ENCODE assay signal across 14 cellular contexts in genomic region chr5:34756781-34757624, GRCh38.
DNase-seq lines count a peak whose midpoint lies in the region; ATAC-seq, FAIRE-seq and TF ChIP-seq lines count a peak whose summit lies in the region.
"Had no signal": no experiment of that assay in that cellular context is flagged by ENCODE, and none has a peak within 500 bp of the region (broad histone marks: within the 10 kb centered on the region; RNA-seq: fewer than 3 reads in every experiment).

No MANE protein-coding gene starts in this region.

- H3K4me1 Mint-ChIP-seq in osteocyte (ENCODE audit: unreplicated experiment): peaks cover 33% of the 10 kb centered on the region
- no peaks in the 10 kb centered on the region for H3K4me1 Mint-ChIP-seq in stimulated activated effector memory CD8-positive, alpha-beta T cell treated with anti-CD3 and anti-CD28 coated beads, Interleukin-12 subunit alpha, Interleukin-12 subunit beta, amount 100 ng/mL, for 72 hours

- no peaks in the 10 kb centered on the region for H3K9me3 Mint-ChIP-seq in osteocyte (ENCODE audit: unreplicated experiment)
- H3K9me3 Mint-ChIP-seq in stimulated activated effector memory CD8-positive, alpha-beta T cell treated with anti-CD3 and anti-CD28 coated beads, Interleukin-12 subunit alpha, Interleukin-12 subunit beta, amount 100 ng/mL, for 72 hours: no peaks in the 10 kb centered on the region

- intact Hi-C loops in ascending aorta (cut with DNase I) (no loop called here), spleen (cut with DNase I; ENCODE audit: low total_unique reads) (no loop called here)

- DNase-seq in A549 (ENCODE audit: low read depth in 1 of 2, low spot score in 1 of 2): no peak
- no peak for DNase-seq in ascending aorta (ENCODE audit: low spot score in 2 of 2)
- peak; percentile 71 for DNase-seq in kidney glomerular epithelial cell (lab: John Stamatoyannopoulos, UW)
- no peak for DNase-seq in osteocyte (ENCODE audit: extremely low spot score, unreplicated experiment)
- no peak for DNase-seq in stimulated activated effector memory CD8-positive, alpha-beta T cell treated with anti-CD3 and anti-CD28 coated beads, Interleukin-12 subunit alpha, Interleukin-12 subunit beta, amount 100 ng/mL, for 72 hours (ENCODE audit: low spot score in 2 of 2)
- DNase-seq in spleen: no peak
- no peak for DNase-seq in foreskin keratinocyte
- DNase-seq in nucleus accumbens (lab: John Stamatoyannopoulos, UW): no peak
- DNase-seq: activated CD8-positive, alpha-beta T cell treated with anti-CD3 and anti-CD28 coated beads, Interleukin-2, amount 10 ng/mL, durations not matched to agents 7 days and 5 days; mammary epithelial cell; stomach had no signal

- H3K4me1 ChIP-seq in A549 (peaks cover 12% of the 10 kb centered on the region), ascending aorta (no peaks in the 10 kb centered on the region), spleen (peaks cover 0 to 14% (median 3%) of the 10 kb centered on the region in 6 donors), foreskin keratinocyte (no peaks in the 10 kb centered on the region)

- no peak for TF ChIP-seq RAD21 in A549 (conservative IDR thresholded peaks at IDR 0.05 in 1 of 2, IDR thresholded peaks at IDR 0.05 in 1 of 2)

- H3K36me3 ChIP-seq in ascending aorta (peaks cover 0 to 24% of the 10 kb centered on the region in 2 donors), spleen (peaks cover 0 to 42% (median 0%) of the 10 kb centered on the region in 6 donors)
- H3K36me3 ChIP-seq: SJSA1 had no signal

- WGBS in A549 (ENCODE audit: missing lambda C conversion rate): 86% methylated on average over 20 of the region's 20 CpGs
- WGBS in spleen, 5 donors: 77 to 88% (median 83%) methylated on average over 20 of the region's 20 CpGs

- no peak for TF ChIP-seq POLR2A in A549 (IDR thresholded peaks at IDR 0.05; ENCODE audit: low read length)
- TF ChIP-seq POLR2A in spleen (IDR thresholded peaks at IDR 0.05): no peak

- H3K4me3 Mint-ChIP-seq in osteocyte (ENCODE audit: unreplicated experiment): no peak overlapping the region
- H3K4me3 Mint-ChIP-seq in stimulated activated effector memory CD8-positive, alpha-beta T cell treated with anti-CD3 and anti-CD28 coated beads, Interleukin-12 subunit alpha, Interleukin-12 subunit beta, amount 100 ng/mL, for 72 hours: no peak overlapping the region
- H3K4me3 Mint-ChIP-seq: activated CD8-positive, alpha-beta T cell treated with anti-CD3 and anti-CD28 coated beads, Interleukin-2, amount 10 ng/mL, durations not matched to agents 7 days and 5 days had no signal

- no peak for TF ChIP-seq EP300 in A549 (IDR thresholded peaks at IDR 0.05)

- CTCF ChIA-PET in A549 (lab: Yijun Ruan, JAX): interaction anchor here (0.6 kb wide), 1 partner anchor 129 kb away, joined by 4 read pairs; no protein-coding TSS in a partner anchor

- POLR2A ChIA-PET in A549 (lab: Yijun Ruan, JAX): no interaction called here

- H3K4me3 ChIP-seq in A549 (no peak overlapping the region), ascending aorta (no peak overlapping the region), spleen (no peak overlapping the region)
- H3K4me3 ChIP-seq: SJSA1, stomach had no signal

- peak overlapping the region in 1 of 2 experiments; percentile 9; a peak in 1 of 6 replicates for H3K27ac ChIP-seq in A549
- H3K27ac ChIP-seq in ascending aorta: peak overlapping the region; percentile 41 to 54
- peak overlapping the region in 1 of 8 donors; percentile 4 for H3K27ac ChIP-seq in spleen
- no peak overlapping the region for H3K27ac ChIP-seq in foreskin keratinocyte
- H3K27ac ChIP-seq: SJSA1, stomach had no signal

- ATAC-seq in A549 (no peak), foreskin keratinocyte (no peak)
- ATAC-seq in stimulated activated effector memory CD8-positive, alpha-beta T cell treated with anti-CD3 and anti-CD28 coated beads, Interleukin-12 subunit alpha, Interleukin-12 subunit beta, amount 100 ng/mL, for 72 hours: no peak
- ATAC-seq: activated CD8-positive, alpha-beta T cell treated with anti-CD3 and anti-CD28 coated beads, Interleukin-2, amount 10 ng/mL, durations not matched to agents 7 days and 5 days had no signal

- TF ChIP-seq CTCF in A549 (IDR thresholded peaks at IDR 0.05) (no peak), ascending aorta (IDR thresholded peaks at IDR 0.05) (no peak), osteocyte (IDR thresholded peaks at IDR 0.05) (no peak), spleen (IDR thresholded peaks at IDR 0.05 in 8 of 11, conservative IDR thresholded peaks at IDR 0.05 in 3 of 11) (no peak), foreskin keratinocyte (conservative IDR thresholded peaks at IDR 0.05) (no peak)

- H3K9me3 ChIP-seq in A549 (no peaks in the 10 kb centered on the region), ascending aorta (no peaks in the 10 kb centered on the region), spleen (no peaks in the 10 kb centered on the region)
- H3K9me3 ChIP-seq: SJSA1, stomach had no signal

- 0 out of 3 replicates have a peak overlapping the region, but pooled peaks have one; percentile 9 for H3K4me2 ChIP-seq in A549

- no peak for FAIRE-seq in A549 (lab: Jason Lieb, UNC)
- FAIRE-seq: A204.1, D721Med had no signal

- H3K27me3 ChIP-seq in ascending aorta (no peaks in the 10 kb centered on the region), spleen (replicated peaks in 1 of 7) (no peaks in the 10 kb centered on the region), foreskin keratinocyte (no peaks in the 10 kb centered on the region)
- H3K27me3 ChIP-seq: SJSA1, stomach had no signal

- H3K27me3 Mint-ChIP-seq in osteocyte (ENCODE audit: unreplicated experiment): no peaks in the 10 kb centered on the region

- H3K36me3 Mint-ChIP-seq in osteocyte (ENCODE audit: unreplicated experiment): peaks cover 25% of the 10 kb centered on the region
- no peaks in the 10 kb centered on the region for H3K36me3 Mint-ChIP-seq in stimulated activated effector memory CD8-positive, alpha-beta T cell treated with anti-CD3 and anti-CD28 coated beads, Interleukin-12 subunit alpha, Interleukin-12 subunit beta, amount 100 ng/mL, for 72 hours

- peak overlapping the region; percentile 74 for H3K27ac Mint-ChIP-seq in osteocyte (ENCODE audit: unreplicated experiment)
- H3K27ac Mint-ChIP-seq in stimulated activated effector memory CD8-positive, alpha-beta T cell treated with anti-CD3 and anti-CD28 coated beads, Interleukin-12 subunit alpha, Interleukin-12 subunit beta, amount 100 ng/mL, for 72 hours: no peak overlapping the region
- H3K27ac Mint-ChIP-seq: activated CD8-positive, alpha-beta T cell treated with anti-CD3 and anti-CD28 coated beads, Interleukin-2, amount 10 ng/mL, durations not matched to agents 7 days and 5 days had no signal

TF ChIP-seq in A549, 52 proteins besides CTCF, POLR2A, EP300 and RAD21:
- TF ChIP-seq NFE2L2 (conservative IDR thresholded peaks at IDR 0.05; ENCODE audit: low read length): no peak
- TF ChIP-seq JUN (IDR thresholded peaks at IDR 0.05): no peak
- TF ChIP-seq TP53 (CRISPR knock-in tag; IDR thresholded peaks at IDR 0.05): no peak
- TF ChIP-seq HDAC2 (IDR thresholded peaks at IDR 0.05): no peak
- TF ChIP-seq ZSCAN20 (CRISPR knock-in tag; IDR thresholded peaks at IDR 0.05): no peak
- TF ChIP-seq KDM5A (IDR thresholded peaks at IDR 0.05): no peak
- TF ChIP-seq TFCP2L1 (CRISPR knock-in tag; IDR thresholded peaks at IDR 0.05): no peak
- TF ChIP-seq CBX8 (IDR thresholded peaks at IDR 0.05): no peak
- no peak for TF ChIP-seq GATA3 (IDR thresholded peaks at IDR 0.05; ENCODE audit: borderline replicate concordance)
- no peak for TF ChIP-seq SMC3 (IDR thresholded peaks at IDR 0.05)
- TF ChIP-seq SREBF2 (IDR thresholded peaks at IDR 0.05): no peak
- no peak for TF ChIP-seq ESRRA (IDR thresholded peaks at IDR 0.05; ENCODE audit: borderline replicate concordance, low read length)
- no peak for TF ChIP-seq USF2 (IDR thresholded peaks at IDR 0.05)
- TF ChIP-seq MAZ (IDR thresholded peaks at IDR 0.05; ENCODE audit: borderline replicate concordance, low read depth, low read length): no peak
- TF ChIP-seq ATOH8 (CRISPR knock-in tag; IDR thresholded peaks at IDR 0.05; ENCODE audit: low read depth): no peak
- TF ChIP-seq KDM1A (IDR thresholded peaks at IDR 0.05; ENCODE audit: low read depth): no peak
